In the genomic region with DNA sequence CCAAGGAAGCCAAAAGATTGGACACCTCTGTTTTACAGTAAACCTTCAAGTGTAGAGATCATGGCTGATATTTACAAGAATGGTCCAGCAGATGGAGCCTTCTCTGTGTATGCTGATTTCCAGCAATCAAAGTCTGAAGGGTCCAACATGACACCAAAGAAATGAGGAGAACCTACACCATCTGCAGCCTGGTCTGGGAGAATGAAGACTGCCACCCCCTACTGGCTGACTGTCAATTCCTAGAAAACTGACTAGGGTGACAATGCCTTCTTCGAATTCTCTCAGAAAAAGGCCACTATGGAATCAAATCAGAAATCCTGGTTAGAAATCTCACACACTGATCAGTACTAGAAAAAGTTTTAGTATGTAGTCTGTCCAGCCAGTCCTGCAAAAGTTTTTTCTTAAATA, we compare ENCODE assay signal across 8 cellular contexts.
DNase-seq lines count a peak whose midpoint lies in the region; ATAC-seq and TF ChIP-seq lines count a peak whose summit lies in the region.

No MANE protein-coding gene starts in this region.

- no peaks in the 10 kb centered on the region for H3K27me3 Mint-ChIP-seq in endodermal cell (ENCODE audit: insufficient read depth)
- H3K27me3 Mint-ChIP-seq in mesothelial cell of epicardium (ENCODE audit: low read depth), result no peaks in the 10 kb centered on the region

- H3K36me3 Mint-ChIP-seq in endodermal cell (ENCODE audit: low read depth) (peaks cover 7% of the 10 kb centered on the region), mesothelial cell of epicardium (peaks cover 6% of the 10 kb centered on the region)

- H3K9ac ChIP-seq in PC-3 (ENCODE audit: low read length) (no peak overlapping the region), endodermal cell (ENCODE audit: extremely low read depth, low read length, poor library complexity, severe bottlenecking) (no peak overlapping the region)

- H3K27me3 ChIP-seq in PC-3 (ENCODE audit: low read length) (no peaks in the 10 kb centered on the region), endodermal cell (ENCODE audit: control insufficient read depth, insufficient read depth, low read length, poor library complexity, severe bottlenecking) (no peaks in the 10 kb centered on the region)

- H3K9me3 ChIP-seq in PC-3 (ENCODE audit: low read length) (no peaks in the 10 kb centered on the region), endodermal cell (ENCODE audit: control insufficient read depth, low read length) (no peaks in the 10 kb centered on the region)

- no peaks in the 10 kb centered on the region for H3K9me2 ChIP-seq in PC-3 (replicated peaks; ENCODE audit: low read length)

- CTCF ChIA-PET in PC-3 (lab: Charles Lee), result interaction anchor here (0.6 kb wide), 1 partner anchor 1224 kb away, joined by 5 read pairs; no protein-coding TSS in a partner anchor

- H3K9me3 Mint-ChIP-seq in endodermal cell, result no peaks in the 10 kb centered on the region
- H3K9me3 Mint-ChIP-seq in mesothelial cell of epicardium, result no peaks in the 10 kb centered on the region

- peaks cover 29% of the 10 kb centered on the region for H3K79me2 ChIP-seq in PC-3 (ENCODE audit: low read length)

- H3K4me1 Mint-ChIP-seq in endodermal cell (peaks cover 2% of the 10 kb centered on the region), mesothelial cell of epicardium (no peaks in the 10 kb centered on the region)

- DNase-seq in DMS153 (lab: John Stamatoyannopoulos, UW) (peak; percentile 71), HCEC 1CT (peak; percentile 72), PC-3 (peak; percentile 95), endodermal cell (peak; percentile 75), mesothelial cell of epicardium (ENCODE audit: low spot score in 2 of 2, unreplicated experiment in 2 of 2) (no peak)

- 83 to 92% methylated on average over 1 of the region's 1 CpG for WGBS in endodermal cell (ENCODE audit: insufficient coverage in 1 of 2, insufficient read length in 1 of 2), 2 experiments

- no peaks in the 10 kb centered on the region for H3K4me1 ChIP-seq in PC-3 (ENCODE audit: insufficient read depth, low read length)
- no peaks in the 10 kb centered on the region for H3K4me1 ChIP-seq in endodermal cell (ENCODE audit: control insufficient read depth, insufficient read depth, low read length)

- H3K4me3 Mint-ChIP-seq in endodermal cell, result no peak overlapping the region
- H3K4me3 Mint-ChIP-seq in mesothelial cell of epicardium, result no peak overlapping the region

- H3K27ac Mint-ChIP-seq in endodermal cell (no peak overlapping the region), mesothelial cell of epicardium (no peak overlapping the region)

- BruUV-seq in PC-3 (replicated peaks; lab: Mats Ljungman, UMichigan), result no TSS peak

- H4K20me1 ChIP-seq in PC-3 (ENCODE audit: low read length), result no peaks in the 10 kb centered on the region

- POLR2A ChIA-PET in PC-3 (lab: Charles Lee; ENCODE audit: unreplicated experiment), result no interaction called here

- peak; percentile 98 for TF ChIP-seq CTCF in PC-3 (conservative IDR thresholded peaks at IDR 0.05; ENCODE audit: low read depth, low read length)
- peak; percentile 72 for TF ChIP-seq CTCF in endodermal cell (conservative IDR thresholded peaks at IDR 0.05)
- TF ChIP-seq CTCF in mesothelial cell of epicardium (IDR thresholded peaks at IDR 0.05; ENCODE audit: unreplicated experiment), result peak; percentile 29

- H3F3A ChIP-seq in PC-3 (ENCODE audit: low read length, unreplicated experiment), result no peaks in the 10 kb centered on the region

- no peak overlapping the region for H3K4me2 ChIP-seq in PC-3 (ENCODE audit: low read length)

- no peak overlapping the region for H3K27ac ChIP-seq in PC-3 (ENCODE audit: low read length)
- H3K27ac ChIP-seq in endodermal cell (ENCODE audit: low read depth, low read length), result no peak overlapping the region

- ATAC-seq in PC-3 (peak; percentile 97), HG03571 (IDR thresholded peaks at IDR 0.05; ENCODE audit: unreplicated experiment) (no peak), HG02970 (IDR thresholded peaks at IDR 0.05; ENCODE audit: low FRiP score, unreplicated experiment) (no peak), HG03108 (IDR thresholded peaks at IDR 0.05; ENCODE audit: unreplicated experiment) (no peak)

- no peak overlapping the region for H2AFZ ChIP-seq in PC-3 (ENCODE audit: low read length)

- H3K4me3 ChIP-seq in PC-3 (ENCODE audit: low read length) (no peak overlapping the region), endodermal cell (ENCODE audit: low read length) (no peak overlapping the region)

- no peaks in the 10 kb centered on the region for H3K36me3 ChIP-seq in PC-3 (ENCODE audit: low read depth, low read length)
- no peaks in the 10 kb centered on the region for H3K36me3 ChIP-seq in endodermal cell (ENCODE audit: control insufficient read depth, insufficient read depth, low read length)

- intact Hi-C loops in PC-3 (cut with micrococcal nuclease), result loop anchor here (1.0 to 5.0 kb wide), 5 partner anchors 80 to 202 kb away; no protein-coding TSS in a partner anchor

Comparison
In these comparisons a context has a peak if more than half of its experiments do, and no peak if none do; other contexts are left out.
1. DNase-seq: peak in DMS153 (single experiment), HCEC 1CT (single experiment), PC-3 (single experiment) and endodermal cell (single experiment); none in mesothelial cell of epicardium (0 of 2).
2. CTCF ChIP-seq: peak in every context shown above with its lines; median percentile 98 in PC-3; 72 in endodermal cell; 29 in mesothelial cell of epicardium.